Comparison of ENCODE assay signal across 16 cellular contexts in the genomic region with DNA sequence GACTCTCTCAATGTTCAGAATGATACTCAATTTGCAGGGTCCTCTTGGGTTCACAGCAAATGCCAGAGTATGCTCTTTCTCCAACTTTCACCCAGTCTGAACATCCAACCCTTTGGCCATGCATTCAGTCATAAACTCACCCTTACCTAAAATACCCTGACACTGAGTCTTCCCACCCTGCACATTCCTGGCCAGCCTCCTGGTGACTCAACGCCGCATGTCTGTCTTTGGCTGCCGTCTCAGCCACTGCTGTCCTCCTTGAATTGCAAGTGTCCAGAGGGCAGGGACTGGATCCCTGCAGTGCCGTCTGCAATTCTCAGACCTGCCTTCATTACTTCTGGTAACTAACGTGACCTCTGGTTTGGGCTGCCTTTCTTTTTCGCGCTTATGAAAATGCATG.
A peak's percentile ranks its signal among the peaks of the same experiment; 100 is the strongest.
DNase-seq lines count a peak whose midpoint lies in the region; ATAC-seq and TF ChIP-seq lines count a peak whose summit lies in the region.
"Had no signal": no experiment of that assay in that cellular context is flagged by ENCODE, and none has a peak within 500 bp of the region (broad histone marks: within the 10 kb centered on the region; RNA-seq: fewer than 3 reads in every experiment).

No MANE protein-coding gene starts in this region.

- H2BK12ac ChIP-seq in H9 (ENCODE audit: insufficient read length, low read depth, low read length) (no peak overlapping the region), trophoblast cell (ENCODE audit: low read length) (no peak overlapping the region)

- DNase-seq in H9 (no peak), RPMI7951 (ENCODE audit: low read depth) (peak; percentile 38), trophoblast cell (peak; percentile 82 to 86), right atrium auricular region (ENCODE audit: low spot score) (no peak), prostate gland (ENCODE audit: low spot score) (no peak)
- DNase-seq in activated CD4-positive, alpha-beta T cell treated with anti-CD3 and anti-CD28 coated beads for 4 hours, result no peak
- DNase-seq: C1 segment of cervical spinal cord; Calu3; CD4-positive, alpha-beta T cell; DMS 273 treated with DMSO at 0.1 percent for 48 hours; GDM1; GOT3; HCEC 1CT; HFFc6 had no signal

- no peak for TF ChIP-seq POLR2A in prostate gland (IDR thresholded peaks at IDR 0.05)

- H3K27ac Mint-ChIP-seq in H9, result no peak overlapping the region
- H3K27ac Mint-ChIP-seq: B cell; CD4-positive, alpha-beta T cell; HFFc6 had no signal

- no peak overlapping the region for H2BK15ac ChIP-seq in H9 (ENCODE audit: low read depth, low read length)

- H3K14ac ChIP-seq in H9 (ENCODE audit: insufficient read depth, low read length) (0 out of 2 replicates have a peak overlapping the region, but pooled peaks have one; percentile 21), trophoblast cell (ENCODE audit: low read length) (no peak overlapping the region)

- no peak overlapping the region for H3K4me3 Mint-ChIP-seq in H9
- H3K4me3 Mint-ChIP-seq: B cell; CD4-positive, alpha-beta T cell; HFFc6 had no signal

- H3K9me3 ChIP-seq in H9 (ENCODE audit: control insufficient read depth, low read depth, low read length) (no peaks in the 10 kb centered on the region), trophoblast cell (ENCODE audit: insufficient read depth, low read depth, low read length) (peaks cover 3% of the 10 kb centered on the region), right atrium auricular region (no peaks in the 10 kb centered on the region), prostate gland (no peaks in the 10 kb centered on the region)

- H3K79me2 ChIP-seq in H9 (ENCODE audit: insufficient read depth, low read length), result no peaks in the 10 kb centered on the region
- H3K79me2 ChIP-seq in trophoblast cell (ENCODE audit: control insufficient read depth, insufficient read depth, low read length, poor library complexity), result no peaks in the 10 kb centered on the region

- H4K8ac ChIP-seq in H9 (replicated peaks; ENCODE audit: insufficient read length, low read depth, low read length), result no peak overlapping the region
- H4K8ac ChIP-seq in trophoblast cell (ENCODE audit: low read depth, low read length), result no peak overlapping the region

- intact Hi-C loops in prostate gland (cut with DNase I), result no loop called here

- ATAC-seq in GM18909 (IDR thresholded peaks at IDR 0.05; ENCODE audit: poor library complexity, unreplicated experiment), result no peak

- H3K18ac ChIP-seq in H9 (ENCODE audit: insufficient read length, low read depth, low read length), result no peak overlapping the region
- H3K18ac ChIP-seq in trophoblast cell (ENCODE audit: low read length), result no peak overlapping the region

- H2BK120ac ChIP-seq in H9 (ENCODE audit: low read depth, low read length, poor library complexity, severe bottlenecking) (no peak overlapping the region), trophoblast cell (ENCODE audit: insufficient read depth, low read length, poor library complexity) (no peak overlapping the region)

- H3K36me3 Mint-ChIP-seq in H9 (ENCODE audit: insufficient read depth in 1 of 3, low read depth in 3 of 3), result peaks cover 0 to 10% (median 2%) of the 10 kb centered on the region in 3 experiments; a peak in 3 of 7 replicates

- H3K23ac ChIP-seq in H9 (ENCODE audit: insufficient read length, low read depth, low read length), result no peak overlapping the region
- no peak overlapping the region for H3K23ac ChIP-seq in trophoblast cell (ENCODE audit: low read length)

- H3K4me2 ChIP-seq in H9 (ENCODE audit: insufficient read depth, insufficient read length, low read length) (no peak overlapping the region), trophoblast cell (ENCODE audit: low read length) (no peak overlapping the region)

- H4K20me1 ChIP-seq in H9 (ENCODE audit: control insufficient read depth, insufficient read depth, insufficient read length), result no peaks in the 10 kb centered on the region

- WGBS in H9 (ENCODE audit: extremely low coverage, insufficient read length, low lambda C conversion rate), result no CpG with 5 or more reads among the region's 7 CpGs
- WGBS in trophoblast cell (ENCODE audit: extremely low coverage, insufficient coverage, insufficient read length), result no CpG with 5 or more reads among the region's 7 CpGs
- WGBS in prostate gland, result 85% methylated on average over 7 of the region's 7 CpGs

- no peak overlapping the region for H3K4me3 ChIP-seq in trophoblast cell (ENCODE audit: low read depth, low read length)
- no peak overlapping the region for H3K4me3 ChIP-seq in right atrium auricular region
- H3K4me3 ChIP-seq in prostate gland, result no peak overlapping the region

- H3K27me3 ChIP-seq in H9 (ENCODE audit: insufficient read depth, low read length) (no peaks in the 10 kb centered on the region), trophoblast cell (ENCODE audit: insufficient read depth, low read length) (no peaks in the 10 kb centered on the region), right atrium auricular region (no peaks in the 10 kb centered on the region), prostate gland (replicated peaks; ENCODE audit: insufficient read depth) (no peaks in the 10 kb centered on the region)

- peaks cover 2% of the 10 kb centered on the region for H3K27me3 Mint-ChIP-seq in H9 (ENCODE audit: low read depth)
- H3K27me3 Mint-ChIP-seq: CD4-positive, alpha-beta T cell had no signal

- no peak overlapping the region for H3K27ac ChIP-seq in H9 (ENCODE audit: insufficient read length, low read depth, low read length)
- no peak overlapping the region for H3K27ac ChIP-seq in trophoblast cell (ENCODE audit: low read depth, low read length)
- H3K27ac ChIP-seq in right atrium auricular region, result no peak overlapping the region
- H3K27ac ChIP-seq in prostate gland, result no peak overlapping the region

- H3K79me1 ChIP-seq in H9 (ENCODE audit: insufficient read depth, low read depth, low read length, poor library complexity, severe bottlenecking) (no peaks in the 10 kb centered on the region), trophoblast cell (ENCODE audit: low read length) (peaks cover 14% of the 10 kb centered on the region)

- peaks cover 5 to 9% of the 10 kb centered on the region in 2 experiments; a peak in 4 of 5 replicates for H3K9me3 Mint-ChIP-seq in H9

- no peak overlapping the region for H4K12ac ChIP-seq in trophoblast cell (ENCODE audit: low read depth, low read length)

- H3K4ac ChIP-seq in H9 (ENCODE audit: low read depth, low read length) (no peak overlapping the region), trophoblast cell (ENCODE audit: low read depth, low read length) (no peak overlapping the region)

- H3T11ph ChIP-seq in H9 (ENCODE audit: low read length), result no peak overlapping the region

- TF ChIP-seq CTCF in H9 (conservative IDR thresholded peaks at IDR 0.05) (no peak), right atrium auricular region (IDR thresholded peaks at IDR 0.05) (no peak), prostate gland (IDR thresholded peaks at IDR 0.05) (no peak)

- no peak overlapping the region for H2AK5ac ChIP-seq in H9 (ENCODE audit: insufficient read length, low read length)
- H2AK5ac ChIP-seq in trophoblast cell (ENCODE audit: low read length), result no peak overlapping the region

- H3K36me3 ChIP-seq in trophoblast cell (ENCODE audit: control insufficient read depth in 1 of 2, insufficient read depth in 2 of 2, low read length in 2 of 2), result no peaks in the 10 kb centered on the region
- no peaks in the 10 kb centered on the region for H3K36me3 ChIP-seq in right atrium auricular region
- no peaks in the 10 kb centered on the region for H3K36me3 ChIP-seq in prostate gland

- no peak overlapping the region for H2BK5ac ChIP-seq in H9 (ENCODE audit: insufficient read length, low read length)
- no peak overlapping the region for H2BK5ac ChIP-seq in trophoblast cell (ENCODE audit: low read depth, low read length, poor library complexity)

- no peak overlapping the region for H4K91ac ChIP-seq in H9 (ENCODE audit: insufficient read length, low read depth, low read length)
- no peak overlapping the region for H4K91ac ChIP-seq in trophoblast cell (ENCODE audit: low read depth, low read length)

- no peak overlapping the region for H3K56ac ChIP-seq in H9 (ENCODE audit: insufficient read length, low read depth, low read length)

- H3K4me1 ChIP-seq in H9 (ENCODE audit: insufficient read depth, low read length), result no peaks in the 10 kb centered on the region; the same call in 1 of the 2 replicates
- H3K4me1 ChIP-seq in trophoblast cell (ENCODE audit: control insufficient read depth in 1 of 2, insufficient read depth in 2 of 2, low read length in 2 of 2), result peaks cover 13 to 26% of the 10 kb centered on the region in 2 experiments
- peaks cover 0 to 12% of the 10 kb centered on the region in 2 donors for H3K4me1 ChIP-seq in right atrium auricular region
- H3K4me1 ChIP-seq in prostate gland (replicated peaks), result no peaks in the 10 kb centered on the region

- H3K9ac ChIP-seq in H9 (ENCODE audit: extremely low read depth, insufficient read length, low read length) (no peak overlapping the region), trophoblast cell (ENCODE audit: low read length) (no peak overlapping the region)

- H3K23me2 ChIP-seq in H9 (ENCODE audit: insufficient read length, low read depth, low read length, poor library complexity, severe bottlenecking), result no peaks in the 10 kb centered on the region

- H2AFZ ChIP-seq in H9 (ENCODE audit: low read length) (no peak overlapping the region), trophoblast cell (ENCODE audit: insufficient read depth, low read length, poor library complexity) (no peak overlapping the region)

- peaks cover 5% of the 10 kb centered on the region in 2 experiments for H3K4me1 Mint-ChIP-seq in H9
- H3K4me1 Mint-ChIP-seq: B cell had no signal

- H2BK20ac ChIP-seq in H9 (ENCODE audit: low read depth, low read length, poor library complexity, severe bottlenecking), result no peak overlapping the region

- H4K5ac ChIP-seq in H9 (ENCODE audit: insufficient read length, low read depth, low read length), result no peak overlapping the region

Comparison
In these comparisons a context has a peak if more than half of its experiments do, and no peak if none do; other contexts are left out.
1. DNase-seq: peak in RPMI7951 (single experiment) and trophoblast cell (2 of 2); none in H9 (single experiment), right atrium auricular region (single experiment), activated CD4-positive, alpha-beta T cell treated with anti-CD3 and anti-CD28 coated beads for 4 hours (0 of 2) and prostate gland (single experiment).